Comparison of ENCODE assay signal across 1 cellular context in the genomic region with DNA sequence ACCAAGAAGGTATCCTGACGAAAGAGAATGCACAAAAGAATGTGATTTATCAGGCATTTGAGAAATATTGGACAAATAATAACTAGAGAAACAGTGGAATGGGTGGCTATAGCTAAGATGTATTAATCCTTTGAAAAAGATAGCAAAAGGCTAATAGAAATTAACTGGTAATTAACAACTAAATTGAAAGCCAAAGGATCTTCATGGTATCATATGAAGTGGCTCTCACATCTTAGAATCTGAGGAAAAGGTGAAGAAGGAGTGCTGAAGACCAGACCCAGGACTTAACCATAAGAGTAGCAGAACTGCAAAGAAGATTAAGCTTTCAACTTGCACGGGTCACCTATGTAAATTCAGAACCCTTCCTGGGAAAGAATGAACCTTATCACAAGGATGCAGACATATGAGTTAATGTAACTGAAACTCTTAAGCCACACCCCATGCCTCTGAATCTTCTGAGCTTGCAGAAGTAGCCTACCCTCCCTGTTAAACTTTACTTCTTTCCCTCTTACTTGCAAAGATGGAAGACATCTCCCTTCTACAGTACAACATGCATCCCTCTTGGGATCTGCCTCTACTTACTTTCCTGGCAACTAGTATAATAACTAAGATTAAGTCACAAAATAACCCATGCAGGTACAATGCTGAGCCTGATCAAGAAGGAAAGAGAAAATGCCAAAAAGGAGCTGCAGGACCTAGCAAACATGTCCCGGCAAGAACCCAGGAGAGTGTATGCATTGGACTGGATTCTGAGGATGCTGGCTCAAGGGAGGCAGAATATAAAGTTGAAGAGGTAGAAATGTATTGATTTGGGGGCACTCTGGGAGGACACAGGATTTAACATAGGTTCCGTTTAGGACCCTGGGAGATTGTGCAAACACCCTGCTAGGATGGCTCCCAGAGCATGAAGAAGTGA.
TF ChIP-seq lines count a peak whose summit lies in the region.

No MANE protein-coding gene starts in this region.

TF ChIP-seq in K562, 482 proteins besides CTCF, POLR2A, EP300 and RAD21 (continued from another document and continues in another):
- TF ChIP-seq, protein P1, sequence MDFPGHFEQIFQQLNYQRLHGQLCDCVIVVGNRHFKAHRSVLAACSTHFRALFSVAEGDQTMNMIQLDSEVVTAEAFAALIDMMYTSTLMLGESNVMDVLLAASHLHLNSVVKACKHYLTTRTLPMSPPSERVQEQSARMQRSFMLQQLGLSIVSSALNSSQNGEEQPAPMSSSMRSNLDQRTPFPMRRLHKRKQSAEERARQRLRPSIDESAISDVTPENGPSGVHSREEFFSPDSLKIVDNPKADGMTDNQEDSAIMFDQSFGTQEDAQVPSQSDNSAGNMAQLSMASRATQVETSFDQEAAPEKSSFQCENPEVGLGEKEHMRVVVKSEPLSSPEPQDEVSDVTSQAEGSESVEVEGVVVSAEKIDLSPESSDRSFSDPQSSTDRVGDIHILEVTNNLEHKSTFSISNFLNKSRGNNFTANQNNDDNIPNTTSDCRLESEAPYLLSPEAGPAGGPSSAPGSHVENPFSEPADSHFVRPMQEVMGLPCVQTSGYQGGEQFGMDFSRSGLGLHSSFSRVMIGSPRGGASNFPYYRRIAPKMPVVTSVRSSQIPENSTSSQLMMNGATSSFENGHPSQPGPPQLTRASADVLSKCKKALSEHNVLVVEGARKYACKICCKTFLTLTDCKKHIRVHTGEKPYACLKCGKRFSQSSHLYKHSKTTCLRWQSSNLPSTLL (IDR thresholded peaks at IDR 0.05), result no peak
- TF ChIP-seq ZNF280B (CRISPR knock-in tag; IDR thresholded peaks at IDR 0.05) (no peak), MAFK (IDR thresholded peaks at IDR 0.05; ENCODE audit: low read length) (no peak), KLF10 (CRISPR knock-in tag; IDR thresholded peaks at IDR 0.05) (no peak), NR4A1 (CRISPR knock-in tag; IDR thresholded peaks at IDR 0.05) (no peak), NR4A1 (tag; IDR thresholded peaks at IDR 0.05) (no peak), DPF2 (IDR thresholded peaks at IDR 0.05) (peak; percentile 88), ZNF324 (CRISPR knock-in tag; IDR thresholded peaks at IDR 0.05) (no peak), FIP1L1 (IDR thresholded peaks at IDR 0.05; ENCODE audit: low read depth, low read length, poor library complexity, severe bottlenecking) (no peak), EWSR1 (IDR thresholded peaks at IDR 0.05; ENCODE audit: borderline replicate concordance, low read depth, partially characterized antibody) (no peak), MECOM (CRISPR knock-in tag; IDR thresholded peaks at IDR 0.05) (no peak), PHB (CRISPR knock-in tag; IDR thresholded peaks at IDR 0.05) (no peak), SIX5 (IDR thresholded peaks at IDR 0.05; ENCODE audit: borderline replicate concordance in 1 of 2, insufficient read depth in 1 of 2, low read depth in 1 of 2, low read length in 2 of 2) (no peak), NFRKB (IDR thresholded peaks at IDR 0.05; ENCODE audit: low read depth) (no peak), SIRT6 (IDR thresholded peaks at IDR 0.05; ENCODE audit: low read depth, low read length) (no peak), CCAR2 (IDR thresholded peaks at IDR 0.05; ENCODE audit: low read depth, low read length) (no peak), ZNF644 (tag; IDR thresholded peaks at IDR 0.05; ENCODE audit: low read depth) (no peak), CHD2 (IDR thresholded peaks at IDR 0.05; ENCODE audit: low read depth, low read length) (no peak), RNF219 (CRISPR knock-in tag; IDR thresholded peaks at IDR 0.05) (no peak), DEAF1 (CRISPR knock-in tag; IDR thresholded peaks at IDR 0.05) (no peak), ZKSCAN8 (CRISPR knock-in tag; IDR thresholded peaks at IDR 0.05) (no peak), ZC3H8 (IDR thresholded peaks at IDR 0.05) (no peak), JUNB (CRISPR knock-in tag; conservative IDR thresholded peaks at IDR 0.05) (no peak), SOX6 (IDR thresholded peaks at IDR 0.05) (peak; percentile 65; the same call in 1 of the 2 replicates), CREM (IDR thresholded peaks at IDR 0.05; ENCODE audit: low read depth) (peak; percentile 60), MTA2 (IDR thresholded peaks at IDR 0.05; ENCODE audit: low read depth) (peak; percentile 69; the same call in 1 of the 2 replicates), ZFP91 (CRISPR knock-in tag; IDR thresholded peaks at IDR 0.05) (no peak), KDM4B (IDR thresholded peaks at IDR 0.05; ENCODE audit: borderline replicate concordance in 2 of 2, low read depth in 1 of 2) (no peak), BRD4 (IDR thresholded peaks at IDR 0.05) (no peak), ATF6 (CRISPR knock-in tag; IDR thresholded peaks at IDR 0.05) (no peak), SMAD4 (CRISPR knock-in tag; conservative IDR thresholded peaks at IDR 0.05) (no peak)
- TF ChIP-seq, protein P2, sequence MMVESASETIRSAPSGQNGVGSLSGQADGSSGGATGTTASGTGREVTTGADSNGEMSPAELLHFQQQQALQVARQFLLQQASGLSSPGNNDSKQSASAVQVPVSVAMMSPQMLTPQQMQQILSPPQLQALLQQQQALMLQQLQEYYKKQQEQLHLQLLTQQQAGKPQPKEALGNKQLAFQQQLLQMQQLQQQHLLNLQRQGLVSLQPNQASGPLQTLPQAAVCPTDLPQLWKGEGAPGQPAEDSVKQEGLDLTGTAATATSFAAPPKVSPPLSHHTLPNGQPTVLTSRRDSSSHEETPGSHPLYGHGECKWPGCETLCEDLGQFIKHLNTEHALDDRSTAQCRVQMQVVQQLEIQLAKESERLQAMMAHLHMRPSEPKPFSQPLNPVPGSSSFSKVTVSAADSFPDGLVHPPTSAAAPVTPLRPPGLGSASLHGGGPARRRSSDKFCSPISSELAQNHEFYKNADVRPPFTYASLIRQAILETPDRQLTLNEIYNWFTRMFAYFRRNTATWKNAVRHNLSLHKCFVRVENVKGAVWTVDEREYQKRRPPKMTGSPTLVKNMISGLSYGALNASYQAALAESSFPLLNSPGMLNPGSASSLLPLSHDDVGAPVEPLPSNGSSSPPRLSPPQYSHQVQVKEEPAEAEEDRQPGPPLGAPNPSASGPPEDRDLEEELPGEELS (CRISPR knock-in tag; IDR thresholded peaks at IDR 0.05; ENCODE audit: borderline replicate concordance), result no peak
- TF ChIP-seq, protein P3, sequence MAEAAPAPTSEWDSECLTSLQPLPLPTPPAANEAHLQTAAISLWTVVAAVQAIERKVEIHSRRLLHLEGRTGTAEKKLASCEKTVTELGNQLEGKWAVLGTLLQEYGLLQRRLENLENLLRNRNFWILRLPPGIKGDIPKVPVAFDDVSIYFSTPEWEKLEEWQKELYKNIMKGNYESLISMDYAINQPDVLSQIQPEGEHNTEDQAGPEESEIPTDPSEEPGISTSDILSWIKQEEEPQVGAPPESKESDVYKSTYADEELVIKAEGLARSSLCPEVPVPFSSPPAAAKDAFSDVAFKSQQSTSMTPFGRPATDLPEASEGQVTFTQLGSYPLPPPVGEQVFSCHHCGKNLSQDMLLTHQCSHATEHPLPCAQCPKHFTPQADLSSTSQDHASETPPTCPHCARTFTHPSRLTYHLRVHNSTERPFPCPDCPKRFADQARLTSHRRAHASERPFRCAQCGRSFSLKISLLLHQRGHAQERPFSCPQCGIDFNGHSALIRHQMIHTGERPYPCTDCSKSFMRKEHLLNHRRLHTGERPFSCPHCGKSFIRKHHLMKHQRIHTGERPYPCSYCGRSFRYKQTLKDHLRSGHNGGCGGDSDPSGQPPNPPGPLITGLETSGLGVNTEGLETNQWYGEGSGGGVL (CRISPR knock-in tag; IDR thresholded peaks at IDR 0.05), result no peak
- TF ChIP-seq, protein P4, sequence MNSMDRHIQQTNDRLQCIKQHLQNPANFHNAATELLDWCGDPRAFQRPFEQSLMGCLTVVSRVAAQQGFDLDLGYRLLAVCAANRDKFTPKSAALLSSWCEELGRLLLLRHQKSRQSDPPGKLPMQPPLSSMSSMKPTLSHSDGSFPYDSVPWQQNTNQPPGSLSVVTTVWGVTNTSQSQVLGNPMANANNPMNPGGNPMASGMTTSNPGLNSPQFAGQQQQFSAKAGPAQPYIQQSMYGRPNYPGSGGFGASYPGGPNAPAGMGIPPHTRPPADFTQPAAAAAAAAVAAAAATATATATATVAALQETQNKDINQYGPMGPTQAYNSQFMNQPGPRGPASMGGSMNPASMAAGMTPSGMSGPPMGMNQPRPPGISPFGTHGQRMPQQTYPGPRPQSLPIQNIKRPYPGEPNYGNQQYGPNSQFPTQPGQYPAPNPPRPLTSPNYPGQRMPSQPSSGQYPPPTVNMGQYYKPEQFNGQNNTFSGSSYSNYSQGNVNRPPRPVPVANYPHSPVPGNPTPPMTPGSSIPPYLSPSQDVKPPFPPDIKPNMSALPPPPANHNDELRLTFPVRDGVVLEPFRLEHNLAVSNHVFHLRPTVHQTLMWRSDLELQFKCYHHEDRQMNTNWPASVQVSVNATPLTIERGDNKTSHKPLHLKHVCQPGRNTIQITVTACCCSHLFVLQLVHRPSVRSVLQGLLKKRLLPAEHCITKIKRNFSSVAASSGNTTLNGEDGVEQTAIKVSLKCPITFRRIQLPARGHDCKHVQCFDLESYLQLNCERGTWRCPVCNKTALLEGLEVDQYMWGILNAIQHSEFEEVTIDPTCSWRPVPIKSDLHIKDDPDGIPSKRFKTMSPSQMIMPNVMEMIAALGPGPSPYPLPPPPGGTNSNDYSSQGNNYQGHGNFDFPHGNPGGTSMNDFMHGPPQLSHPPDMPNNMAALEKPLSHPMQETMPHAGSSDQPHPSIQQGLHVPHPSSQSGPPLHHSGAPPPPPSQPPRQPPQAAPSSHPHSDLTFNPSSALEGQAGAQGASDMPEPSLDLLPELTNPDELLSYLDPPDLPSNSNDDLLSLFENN (IDR thresholded peaks at IDR 0.05; ENCODE audit: low read depth in 2 of 2, low read length in 2 of 2), result no peak
